8 cellular contexts compared by ENCODE assay signal in the genomic region with DNA sequence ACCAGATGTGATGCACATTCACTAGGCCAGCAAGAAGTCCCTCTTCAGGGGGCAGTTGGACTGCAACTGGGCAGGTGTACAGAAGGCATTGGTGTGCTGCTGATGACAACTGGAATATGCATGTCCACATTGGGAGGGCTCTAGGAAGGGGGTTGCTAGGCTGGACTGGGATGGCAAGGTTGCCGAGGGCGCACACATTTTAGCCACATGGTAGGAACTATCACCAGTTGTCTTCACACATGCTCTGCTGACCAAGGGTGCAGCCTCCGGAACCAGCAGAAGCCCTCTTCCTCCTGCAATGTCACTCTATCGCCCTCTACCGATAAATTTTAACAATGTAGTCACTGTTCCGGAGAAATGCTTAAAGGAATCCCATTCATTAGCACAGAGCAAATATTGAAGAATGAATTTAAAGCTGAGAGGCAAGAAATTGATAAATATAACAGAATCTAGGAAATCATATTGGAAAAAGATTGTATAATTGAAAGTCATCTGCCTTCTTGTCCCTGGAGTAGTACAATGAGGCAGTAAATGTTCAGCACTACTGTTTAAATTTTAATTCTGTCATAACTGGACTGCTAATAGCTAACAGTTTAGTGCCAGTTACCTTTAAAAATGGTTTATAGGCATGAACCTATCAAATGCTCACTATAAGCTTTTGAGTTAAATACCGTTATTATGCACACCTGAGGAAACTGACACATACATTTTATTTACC. TPM values are rescaled to one million over a fixed set of nuclear protein-coding genes. Genes with fewer than 3 reads are reported as not detected.
DNase-seq lines count a peak whose midpoint lies in the region; ATAC-seq and TF ChIP-seq lines count a peak whose summit lies in the region.

No MANE protein-coding gene starts in this region.

- no peaks in the 10 kb centered on the region for H3K27me3 ChIP-seq in BJ (ENCODE audit: control insufficient read depth, insufficient read depth, low read length)
- H3K27me3 ChIP-seq in left lung, result no peaks in the 10 kb centered on the region

- peak; percentile 84 for TF ChIP-seq CTCF in BJ (IDR thresholded peaks at IDR 0.05; ENCODE audit: insufficient read depth, low read depth, low read length)
- peak; percentile 89 for TF ChIP-seq CTCF in chondrocyte (IDR thresholded peaks at IDR 0.05)
- TF ChIP-seq CTCF in left lung (IDR thresholded peaks at IDR 0.05), result peak; percentile 67 to 78

- H3K36me3 ChIP-seq in BJ (ENCODE audit: control insufficient read depth, insufficient read depth, low read length) (no peaks in the 10 kb centered on the region), left lung (no peaks in the 10 kb centered on the region)

- ATAC-seq in GM18520 (IDR thresholded peaks at IDR 0.05; ENCODE audit: unreplicated experiment) (peak; percentile 75), HG02970 (IDR thresholded peaks at IDR 0.05; ENCODE audit: low FRiP score, unreplicated experiment) (peak; percentile 79), left lung (peak; percentile 99)
- ATAC-seq in stimulated activated naive CD8-positive, alpha-beta T cell treated with anti-CD3 and anti-CD28 coated beads, Interleukin-15, Interleukin-2, amounts not matched to agents 100 U/mL and 50 U/mL, for 24 hours, result peak; percentile 82

- DNase-seq in BJ (ENCODE audit: low read depth) (no peak), NCI-H1694 (lab: John Stamatoyannopoulos, UW) (peak; percentile 56), T1000 (lab: John Stamatoyannopoulos, UW) (peak; percentile 34), chondrocyte (ENCODE audit: low spot score) (no peak), left lung (no peak)
- DNase-seq in stimulated activated naive CD8-positive, alpha-beta T cell treated with anti-CD3 and anti-CD28 coated beads, Interleukin-15, Interleukin-2, amounts not matched to agents 100 U/mL and 50 U/mL, for 24 hours, result peak; percentile 18

- H3K4me3 Mint-ChIP-seq in chondrocyte (ENCODE audit: unreplicated experiment), result no peak overlapping the region

- no peak overlapping the region for H3K27ac Mint-ChIP-seq in chondrocyte (ENCODE audit: unreplicated experiment)

- H3K27ac ChIP-seq in left lung, result no peak overlapping the region

- H3K36me3 Mint-ChIP-seq in chondrocyte (ENCODE audit: low read depth), result no peaks in the 10 kb centered on the region

- H3K4me3 ChIP-seq in BJ (ENCODE audit: low read depth, low read length) (no peak overlapping the region), left lung (no peak overlapping the region)

- intact Hi-C loops in left lung (cut with DNase I), result loop anchor here in 1 of 2 donors (10.0 kb wide), 1 partner anchor 471 kb away; no protein-coding TSS in a partner anchor

- H3K27me3 Mint-ChIP-seq in chondrocyte (ENCODE audit: low read depth), result no peaks in the 10 kb centered on the region

- H3K4me1 ChIP-seq in left lung, result no peaks in the 10 kb centered on the region

- CTCF ChIA-PET in BJ (lab: Yijun Ruan, JAX), result interaction anchor here (0.7 to 3.6 kb wide), 20 partner anchors 9 to 506 kb away, joined by 3 to 22 read pairs (median 4); partner anchors contain the start of gene LYSMD4

- no peaks in the 10 kb centered on the region for H3K9me3 Mint-ChIP-seq in chondrocyte (ENCODE audit: low read depth)

- peaks cover 5% of the 10 kb centered on the region for H3K4me1 Mint-ChIP-seq in chondrocyte (ENCODE audit: low read depth)

- POLR2A ChIA-PET in BJ (lab: Charles Lee), result no interaction called here

- H3K9me3 ChIP-seq in left lung, result no peaks in the 10 kb centered on the region

RNA-seq across cellular contexts. Expression of gene LYSMD4, which starts 22.6 kb away (rescaled TPM):
- polyA plus RNA-seq in BJ (2011; rRNA removed), result 2.1 and 2.7 TPM in 2 replicates
- polyA minus RNA-seq in BJ (2011; rRNA and poly(A)+ RNA removed), result 1.8 and 2.3 TPM in 2 replicates
- total RNA-seq in chondrocyte (13.1 to 17.1 TPM (median 13.2 TPM) in 3 replicates), left lung (1 to 10 TPM; 7.9 to 8.2 TPM)

Comparison
In these comparisons a context has a peak if more than half of its experiments do, and no peak if none do; other contexts are left out.
1. DNase-seq: peak in NCI-H1694 (single experiment), T1000 (single experiment) and stimulated activated naive CD8-positive, alpha-beta T cell treated with anti-CD3 and anti-CD28 coated beads, Interleukin-15, Interleukin-2, amounts not matched to agents 100 U/mL and 50 U/mL, for 24 hours (single experiment); none in BJ (single experiment), chondrocyte (single experiment) and left lung (0 of 2).
2. Peak in every context shown above with its lines, with median percentiles within 50 percentile points of each other: CTCF ChIP-seq and ATAC-seq.